Comparison of ENCODE assay signal across 16 cellular contexts in the genomic region with DNA sequence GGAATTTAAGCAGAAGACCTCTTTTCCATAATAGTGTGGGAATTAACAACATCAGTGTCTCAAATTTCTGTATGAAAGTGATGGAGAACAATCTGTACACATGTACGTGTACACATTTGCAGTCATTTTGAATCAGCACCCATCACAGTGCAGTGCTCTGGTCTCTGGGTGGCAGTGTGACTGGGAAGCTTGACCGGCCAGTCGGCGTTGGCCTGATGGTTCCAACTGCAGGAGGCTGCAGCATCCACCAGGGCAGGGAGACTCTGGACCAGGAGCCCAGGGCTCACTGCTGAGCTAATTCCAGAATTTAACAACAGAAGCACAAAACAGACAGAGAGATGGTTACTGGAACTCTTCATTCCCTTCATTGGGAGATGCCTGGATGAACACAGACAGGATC. TPM values are rescaled to one million over a fixed set of nuclear protein-coding genes. Genes with fewer than 3 reads are reported as not detected.
"Had no signal": no experiment of that assay in that cellular context is flagged by ENCODE, and none has a peak within 500 bp of the region (broad histone marks: within the 10 kb centered on the region; RNA-seq: fewer than 3 reads in every experiment).

No MANE protein-coding gene starts in this region.

- H3K4me3 Mint-ChIP-seq: activated B cell treated with CpG ODN at 0.5 μM for 24 hours; activated naive CD4-positive, alpha-beta T cell treated with anti-CD3 and anti-CD28 coated beads for 36 hours; dendritic cell treated with granulocyte-macrophage colony-stimulating factor and Interleukin-4, amounts not matched to agents 40 ng/mL and 50 ng/mL, for 4 days had no signal

- H3K27me3 Mint-ChIP-seq: activated B cell treated with CpG ODN at 0.5 μM for 24 hours; dendritic cell treated with granulocyte-macrophage colony-stimulating factor and Interleukin-4, amounts not matched to agents 40 ng/mL and 50 ng/mL, for 4 days had no signal

- H3K27ac Mint-ChIP-seq: activated B cell treated with CpG ODN at 0.5 μM for 24 hours; dendritic cell treated with granulocyte-macrophage colony-stimulating factor and Interleukin-4, amounts not matched to agents 40 ng/mL and 50 ng/mL, for 4 days had no signal

- H3K27ac ChIP-seq: brain microvascular endothelial cell, gastroesophageal sphincter, hepatocyte, tibial artery, uterus had no signal

- H3K36me3 ChIP-seq: uterus had no signal

- H3K27me3 ChIP-seq: brain microvascular endothelial cell, gastroesophageal sphincter, hepatocyte, tibial artery, uterus had no signal

- DNase-seq: activated B cell treated with CpG ODN at 0.5 μM for 24 hours; activated CD8-positive, alpha-beta memory T cell treated with anti-CD3 and anti-CD28 coated beads for 24 hours; activated naive CD4-positive, alpha-beta T cell treated with anti-CD3 and anti-CD28 coated beads for 36 hours; brain microvascular endothelial cell; cerebellar nuclear complex; retina; SK-N-SH; stimulated activated CD4-positive, alpha-beta T cell treated with anti-CD3 and anti-CD28 coated beads, Interleukin-15, amount 100 ng/mL, for 24 hours; stimulated activated CD4-positive, alpha-beta T cell treated with anti-CD3 and anti-CD28 coated beads, Interleukin-4, amount 100 ng/mL, for 24 hours; tibial artery; uterus had no signal

- H3K4me3 ChIP-seq: gastroesophageal sphincter, hepatocyte, tibial artery, uterus had no signal

- H3K4me1 ChIP-seq: tibial artery, uterus had no signal

- H3K9me3 Mint-ChIP-seq: activated B cell treated with CpG ODN at 0.5 μM for 24 hours; activated naive CD4-positive, alpha-beta T cell treated with anti-CD3 and anti-CD28 coated beads for 36 hours; dendritic cell treated with granulocyte-macrophage colony-stimulating factor and Interleukin-4, amounts not matched to agents 40 ng/mL and 50 ng/mL, for 4 days had no signal

- ATAC-seq: gastroesophageal sphincter had no signal

- H3K9me3 ChIP-seq: gastroesophageal sphincter, SK-N-SH, tibial artery, uterus had no signal

RNA-seq across cellular contexts. Expression of a gene that starts 50.2 kb away (rescaled TPM):
- total RNA-seq: activated naive CD4-positive, alpha-beta T cell treated with anti-CD3 and anti-CD28 coated beads for 36 hours; gastroesophageal sphincter; hepatocyte; skeletal muscle tissue; T-helper 1 cell treated with Interleukin-12 subunit alpha and Interleukin-12 subunit beta and Interleukin-4 antibody, amounts not matched to agents 30 ng/mL and 1 ng/mL, for 36 hours; uterus had no signal
